In the genomic region with DNA sequence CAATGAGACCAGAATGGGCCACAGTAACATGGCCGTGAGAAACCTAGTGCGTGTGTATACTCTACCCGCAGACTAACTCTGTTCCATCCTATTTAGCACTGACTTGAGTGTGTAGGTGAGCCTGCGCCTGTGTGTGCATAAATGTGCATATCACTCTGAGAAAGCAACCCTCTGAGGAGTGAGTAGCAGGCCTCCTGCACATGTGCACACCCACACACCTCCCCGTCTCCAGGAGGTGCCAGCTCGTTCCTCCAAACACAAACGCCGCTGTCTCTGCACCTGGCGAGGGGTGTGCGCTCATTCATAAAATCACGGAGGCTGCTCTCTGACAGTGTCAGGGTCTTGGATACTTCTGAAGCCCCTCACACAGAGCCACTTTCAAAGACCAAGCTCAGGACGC, we compare ENCODE assay signal across 1 cellular context.
TF ChIP-seq lines count a peak whose summit lies in the region.

No MANE protein-coding gene starts in this region.

TF ChIP-seq in IMR-90, 13 proteins besides CTCF, POLR2A, EP300 and RAD21 (continued from another document):
- TF ChIP-seq, protein P1, sequence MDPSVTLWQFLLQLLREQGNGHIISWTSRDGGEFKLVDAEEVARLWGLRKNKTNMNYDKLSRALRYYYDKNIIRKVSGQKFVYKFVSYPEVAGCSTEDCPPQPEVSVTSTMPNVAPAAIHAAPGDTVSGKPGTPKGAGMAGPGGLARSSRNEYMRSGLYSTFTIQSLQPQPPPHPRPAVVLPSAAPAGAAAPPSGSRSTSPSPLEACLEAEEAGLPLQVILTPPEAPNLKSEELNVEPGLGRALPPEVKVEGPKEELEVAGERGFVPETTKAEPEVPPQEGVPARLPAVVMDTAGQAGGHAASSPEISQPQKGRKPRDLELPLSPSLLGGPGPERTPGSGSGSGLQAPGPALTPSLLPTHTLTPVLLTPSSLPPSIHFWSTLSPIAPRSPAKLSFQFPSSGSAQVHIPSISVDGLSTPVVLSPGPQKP (IDR thresholded peaks at IDR 0.05; ENCODE audit: borderline replicate concordance, low read depth, low read length), result no peak
- TF ChIP-seq CHD1 (IDR thresholded peaks at IDR 0.05; ENCODE audit: low read depth, low read length) (no peak), RCOR1 (IDR thresholded peaks at IDR 0.05; ENCODE audit: insufficient replicate concordance, low read length) (no peak), RFX5 (IDR thresholded peaks at IDR 0.05; ENCODE audit: low read depth, low read length) (no peak), NFE2L2 (IDR thresholded peaks at IDR 0.05; ENCODE audit: low read depth, low read length) (no peak)
